In the genomic region with DNA sequence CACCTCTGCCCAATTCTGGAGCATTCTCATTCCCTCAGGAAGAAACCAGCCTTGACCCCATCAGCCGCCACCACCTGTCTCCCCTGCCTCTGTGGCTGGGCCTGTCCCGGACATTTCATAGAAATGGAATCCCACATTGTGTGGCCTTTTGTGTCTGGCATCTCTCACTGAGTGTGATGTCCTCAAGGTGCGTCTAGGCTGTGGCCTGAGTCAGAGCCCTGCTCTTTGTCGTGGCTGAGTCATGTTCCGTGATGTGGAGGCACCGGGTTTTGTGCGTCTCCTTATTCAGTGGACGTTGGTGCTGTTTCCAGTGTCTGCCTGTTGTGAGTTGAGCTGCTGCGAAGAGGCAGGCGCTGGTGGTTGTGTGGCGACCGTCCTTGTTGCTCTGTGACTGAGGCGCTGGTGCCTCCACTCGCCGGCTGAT, we compare ENCODE assay signal across 11 cellular contexts. TPM values are rescaled to one million over a fixed set of nuclear protein-coding genes. Genes with fewer than 3 reads are reported as not detected.
DNase-seq lines count a peak whose midpoint lies in the region; ATAC-seq and TF ChIP-seq lines count a peak whose summit lies in the region.
"Had no signal": no experiment of that assay in that cellular context is flagged by ENCODE, and none has a peak within 500 bp of the region (broad histone marks: within the 10 kb centered on the region; RNA-seq: fewer than 3 reads in every experiment).

No MANE protein-coding gene starts in this region.

- no peak for ATAC-seq in Right ventricle myocardium inferior
- no peak for ATAC-seq in HG02970 (IDR thresholded peaks at IDR 0.05; ENCODE audit: low FRiP score, unreplicated experiment)
- no peak for ATAC-seq in HG03442 (IDR thresholded peaks at IDR 0.05; ENCODE audit: unreplicated experiment)

- peak; percentile 19 to 24 for DNase-seq in activated CD4-positive, alpha-beta T cell treated with anti-CD3 and anti-CD28 coated beads for 4 hours
- no peak for DNase-seq in activated CD4-positive, alpha-beta T cell treated with anti-CD3 and anti-CD28 coated beads for 1 hour
- no peak for DNase-seq in activated CD4-positive, alpha-beta T cell treated with anti-CD3 and anti-CD28 coated beads, Interleukin-2, amount 10 ng/mL, durations not matched to agents 7 days and 5 days
- DNase-seq in fibroblast of mammary gland (ENCODE audit: low read depth) (peak; percentile 72), Right ventricle myocardium inferior (ENCODE audit: missing footprints) (no peak)
- peak; percentile 68 for DNase-seq in stimulated activated CD8-positive, alpha-beta memory T cell treated with anti-CD3 and anti-CD28 coated beads, Interleukin-4, amount 100 ng/mL, for 48 hours
- DNase-seq: cortex of kidney, NCI-H1436 treated with DMSO at 0.1 percent for 48 hours had no signal

- no peak overlapping the region for H3K4me3 ChIP-seq in fibroblast of mammary gland (ENCODE audit: control insufficient read depth, low read depth, low read length)
- H3K4me3 ChIP-seq: lung had no signal

- no peaks in the 10 kb centered on the region for H3K9me3 Mint-ChIP-seq in activated CD4-positive, alpha-beta T cell treated with anti-CD3 and anti-CD28 coated beads, Interleukin-2, amount 10 ng/mL, durations not matched to agents 7 days and 5 days

- intact Hi-C loops in Right ventricle myocardium inferior (cut with DNase I): loop anchor here (5.0 kb wide), 1 partner anchor 108 kb away; no protein-coding TSS in a partner anchor

- TF ChIP-seq CTCF in fibroblast of mammary gland (conservative IDR thresholded peaks at IDR 0.05; ENCODE audit: control insufficient read depth, insufficient read depth, low read depth, low read length): no peak

- peaks cover 27% of the 10 kb centered on the region for H3K36me3 Mint-ChIP-seq in activated CD4-positive, alpha-beta T cell treated with anti-CD3 and anti-CD28 coated beads, Interleukin-2, amount 10 ng/mL, durations not matched to agents 7 days and 5 days (ENCODE audit: low read depth)

- CTCF ChIA-PET in activated CD4-positive, alpha-beta T cell treated with anti-CD3 and anti-CD28 coated beads, Interleukin-2, amount 10 ng/mL, durations not matched to agents 7 days and 5 days (lab: Charles Lee): no interaction called here

- H3K4me1 Mint-ChIP-seq in activated CD4-positive, alpha-beta T cell treated with anti-CD3 and anti-CD28 coated beads, Interleukin-2, amount 10 ng/mL, durations not matched to agents 7 days and 5 days: peaks cover 45% of the 10 kb centered on the region

- POLR2A ChIA-PET in activated CD4-positive, alpha-beta T cell treated with anti-CD3 and anti-CD28 coated beads, Interleukin-2, amount 10 ng/mL, durations not matched to agents 7 days and 5 days (lab: Charles Lee): no interaction called here

- H3K27ac Mint-ChIP-seq in activated CD4-positive, alpha-beta T cell treated with anti-CD3 and anti-CD28 coated beads, Interleukin-2, amount 10 ng/mL, durations not matched to agents 7 days and 5 days: peak overlapping the region; percentile 32

- H3K4me3 Mint-ChIP-seq in activated CD4-positive, alpha-beta T cell treated with anti-CD3 and anti-CD28 coated beads, Interleukin-2, amount 10 ng/mL, durations not matched to agents 7 days and 5 days: peak overlapping the region; percentile 24

- H3K27me3 Mint-ChIP-seq in activated CD4-positive, alpha-beta T cell treated with anti-CD3 and anti-CD28 coated beads, Interleukin-2, amount 10 ng/mL, durations not matched to agents 7 days and 5 days: no peaks in the 10 kb centered on the region

RNA-seq across cellular contexts. Expression of gene FZR1, which starts 3.5 kb away (rescaled TPM):
- 10 to 100 TPM; 78.6 to 79.3 TPM for total RNA-seq in activated CD4-positive, alpha-beta T cell treated with anti-CD3 and anti-CD28 coated beads, Interleukin-2, amount 10 ng/mL, durations not matched to agents 7 days and 5 days
- 19.4 TPM for total RNA-seq in Right ventricle myocardium inferior

RNA-seq across cellular contexts. Expression of gene DOHH, which starts 9.1 kb away (rescaled TPM):
- 10 to 100 TPM in 1 of 2 experiments, 1 to 10 TPM in 1; 9.2 to 12.6 TPM for total RNA-seq in activated CD4-positive, alpha-beta T cell treated with anti-CD3 and anti-CD28 coated beads, Interleukin-2, amount 10 ng/mL, durations not matched to agents 7 days and 5 days
- total RNA-seq in Right ventricle myocardium inferior: 11.1 TPM

RNA-seq across cellular contexts. Expression of gene SMIM44, which starts 26.3 kb away (rescaled TPM):
- total RNA-seq in activated CD4-positive, alpha-beta T cell treated with anti-CD3 and anti-CD28 coated beads, Interleukin-2, amount 10 ng/mL, durations not matched to agents 7 days and 5 days: not detected
- total RNA-seq in Right ventricle myocardium inferior: not detected
- total RNA-seq: lung had no signal

RNA-seq across cellular contexts. Expression of gene SMIM24, which starts 29.3 kb away (rescaled TPM):
- under 1 TPM; 0.27 to 0.33 TPM for total RNA-seq in activated CD4-positive, alpha-beta T cell treated with anti-CD3 and anti-CD28 coated beads, Interleukin-2, amount 10 ng/mL, durations not matched to agents 7 days and 5 days
- not detected for total RNA-seq in Right ventricle myocardium inferior

RNA-seq across cellular contexts. Expression of gene TEKTIP1, which starts 29.4 kb away (rescaled TPM):
- 1 to 10 TPM; 6.5 to 8.7 TPM for total RNA-seq in activated CD4-positive, alpha-beta T cell treated with anti-CD3 and anti-CD28 coated beads, Interleukin-2, amount 10 ng/mL, durations not matched to agents 7 days and 5 days
- total RNA-seq in Right ventricle myocardium inferior: not detected

Comparison
In these comparisons a context has a peak if more than half of its experiments do, and no peak if none do; other contexts are left out.
1. DNase-seq: peak in activated CD4-positive, alpha-beta T cell treated with anti-CD3 and anti-CD28 coated beads for 4 hours (2 of 2), fibroblast of mammary gland (single experiment) and stimulated activated CD8-positive, alpha-beta memory T cell treated with anti-CD3 and anti-CD28 coated beads, Interleukin-4, amount 100 ng/mL, for 48 hours (single experiment); none in activated CD4-positive, alpha-beta T cell treated with anti-CD3 and anti-CD28 coated beads for 1 hour (single experiment), activated CD4-positive, alpha-beta T cell treated with anti-CD3 and anti-CD28 coated beads, Interleukin-2, amount 10 ng/mL, durations not matched to agents 7 days and 5 days (single experiment) and Right ventricle myocardium inferior (single experiment).